8 cellular contexts compared by ENCODE assay signal in genomic region chr10:58384536-58384998, GRCh38. TPM values are rescaled to one million over a fixed set of nuclear protein-coding genes. Genes with fewer than 3 reads are reported as not detected.
DNase-seq lines count a peak whose midpoint lies in the region; ATAC-seq, FAIRE-seq and TF ChIP-seq lines count a peak whose summit lies in the region.

No MANE protein-coding gene starts in this region.

- ATAC-seq in HG02981 (IDR thresholded peaks at IDR 0.05; ENCODE audit: unreplicated experiment) (peak; percentile 0), GM18520 (IDR thresholded peaks at IDR 0.05; ENCODE audit: unreplicated experiment) (no peak)

- DNase-seq in GM12891 (ENCODE audit: insufficient read length, low spot score) (no peak), DMS114 treated with DMSO at 0.1 percent for 48 hours (lab: John Stamatoyannopoulos, UW; ENCODE audit: unreplicated experiment) (no peak)
- no peak for DNase-seq in central memory CD4-positive, alpha-beta T cell

- peak overlapping the region; percentile 85 for H3K27ac ChIP-seq in stomach smooth muscle (ENCODE audit: low read length)

- TF ChIP-seq POLR2A in GM12891 (IDR thresholded peaks at IDR 0.05; ENCODE audit: low read depth, low read length): no peak; the same call in 1 of the 2 replicates

- no peaks in the 10 kb centered on the region for H3K9me3 Mint-ChIP-seq in activated naive CD8-positive, alpha-beta T cell (ENCODE audit: low read depth)

- peaks cover 6% of the 10 kb centered on the region for H3K36me3 Mint-ChIP-seq in activated naive CD8-positive, alpha-beta T cell

- H3K4me1 ChIP-seq in stomach smooth muscle (ENCODE audit: control insufficient read depth, insufficient read depth, low read length): peaks cover 3% of the 10 kb centered on the region

- H3K9ac ChIP-seq in stomach smooth muscle (ENCODE audit: low read length in 2 of 2): peak overlapping the region; percentile 86 to 98

- H3K4me3 Mint-ChIP-seq in activated naive CD8-positive, alpha-beta T cell: peak overlapping the region; percentile 97

- H3K4me3 ChIP-seq in iPS-18c (ENCODE audit: insufficient read depth, low read depth, low read length): peak overlapping the region; percentile 97
- H3K4me3 ChIP-seq in stomach smooth muscle (ENCODE audit: low read length in 2 of 2): peak overlapping the region; percentile 78 to 89

- H3K27ac Mint-ChIP-seq in activated naive CD8-positive, alpha-beta T cell: peak overlapping the region; percentile 73

- FAIRE-seq in GM12891 (lab: Jason Lieb, UNC): no peak

- H3K36me3 ChIP-seq in stomach smooth muscle (ENCODE audit: control insufficient read depth in 2 of 2, insufficient read depth in 2 of 2, low read length in 2 of 2): peaks cover 6 to 13% of the 10 kb centered on the region in 2 donors

- no peaks in the 10 kb centered on the region for H3K9me3 ChIP-seq in iPS-18c (ENCODE audit: control insufficient read depth, insufficient read depth, low read length)
- no peaks in the 10 kb centered on the region for H3K9me3 ChIP-seq in stomach smooth muscle (ENCODE audit: control insufficient read depth in 2 of 2, low read length in 2 of 2)

- no peaks in the 10 kb centered on the region for H3K27me3 Mint-ChIP-seq in activated naive CD8-positive, alpha-beta T cell

- H3K27me3 ChIP-seq in stomach smooth muscle (ENCODE audit: control insufficient read depth in 1 of 2, insufficient read depth in 2 of 2, low read length in 2 of 2): no peaks in the 10 kb centered on the region

- peaks cover 46% of the 10 kb centered on the region for H3K4me1 Mint-ChIP-seq in activated naive CD8-positive, alpha-beta T cell (ENCODE audit: low read depth)

TF ChIP-seq in GM12891, 5 proteins besides CTCF, POLR2A, EP300 and RAD21:
- TF ChIP-seq TAF1 (IDR thresholded peaks at IDR 0.05; ENCODE audit: low read depth, low read length): no peak
- 0 out of 2 replicates have a peak, but pooled peaks have one; percentile 1 for TF ChIP-seq POU2F2 (IDR thresholded peaks at IDR 0.05; ENCODE audit: low read depth, low read length)

RNA-seq across cellular contexts. Expression of gene TFAM, which starts 0.6 kb away (rescaled TPM):
- 59.9 TPM for polyA plus RNA-seq in GM12891 (2012; ENCODE audit: low read depth, missing spikeins)

RNA-seq across cellular contexts. Expression of gene UBE2D1, which starts 49.8 kb away (rescaled TPM):
- 5.4 TPM for polyA plus RNA-seq in GM12891 (2012; ENCODE audit: low read depth, missing spikeins)
